Comparison of ENCODE assay signal across 17 cellular contexts in genomic region chr10:541041-541440, GRCh38.
"Had no signal": no experiment of that assay in that cellular context is flagged by ENCODE, and none has a peak within 500 bp of the region (broad histone marks: within the 10 kb centered on the region; RNA-seq: fewer than 3 reads in every experiment).

No MANE protein-coding gene starts in this region.

- H3K27me3 ChIP-seq: adrenal gland had no signal

- DNase-seq: activated B cell treated with CpG ODN at 0.5 μM for 24 hours; activated CD4-positive, alpha-beta memory T cell treated with anti-CD3 and anti-CD28 coated beads for 36 hours; activated CD4-positive, alpha-beta T cell treated with anti-CD3 and anti-CD28 coated beads for 1 hour; activated CD4-positive, alpha-beta T cell treated with anti-CD3 and anti-CD28 coated beads, Interleukin-2, amount 10 ng/mL, durations not matched to agents 7 days and 5 days; activated CD8-positive, alpha-beta memory T cell treated with anti-CD3 and anti-CD28 coated beads for 24 hours; activated naive CD4-positive, alpha-beta T cell treated with anti-CD3 and anti-CD28 coated beads, Interleukin-2, amount 50 U/mL, for 16 hours; activated naive CD8-positive, alpha-beta T cell treated with anti-CD3 and anti-CD28 coated beads, Interleukin-2, amount 10 ng/mL, durations not matched to agents 7 days and 5 days; activated T-cell treated with anti-CD3 and anti-CD28 coated beads, Interleukin-2, amount 50 U/mL, for 48 hours; anterior cingulate cortex; MM.1S; NCI-H2081; NK-92 treated with Interleukin-12 subunit alpha and Interleukin-12 subunit beta, amount 100 ng/mL, for 24 hours; PC-3; T-helper 17 cell; T-helper 9 cell had no signal

- H3K4me3 Mint-ChIP-seq: activated B cell treated with CpG ODN at 0.5 μM for 24 hours; activated CD4-positive, alpha-beta memory T cell treated with anti-CD3 and anti-CD28 coated beads for 36 hours; activated CD4-positive, alpha-beta T cell treated with anti-CD3 and anti-CD28 coated beads, Interleukin-2, amount 10 ng/mL, durations not matched to agents 7 days and 5 days; activated naive CD8-positive, alpha-beta T cell treated with anti-CD3 and anti-CD28 coated beads, Interleukin-2, amount 10 ng/mL, durations not matched to agents 7 days and 5 days; activated T-helper 17 cell treated with anti-CD3 and anti-CD28 coated beads, Interleukin-2, amount 50 U/mL, for 72 hours had no signal

- H3K36me3 Mint-ChIP-seq: activated CD4-positive, alpha-beta memory T cell treated with anti-CD3 and anti-CD28 coated beads for 36 hours; activated naive CD8-positive, alpha-beta T cell treated with anti-CD3 and anti-CD28 coated beads, Interleukin-2, amount 10 ng/mL, durations not matched to agents 7 days and 5 days had no signal

- H3K9me3 Mint-ChIP-seq: activated B cell treated with CpG ODN at 0.5 μM for 24 hours; activated CD4-positive, alpha-beta memory T cell treated with anti-CD3 and anti-CD28 coated beads for 36 hours; activated CD4-positive, alpha-beta T cell treated with anti-CD3 and anti-CD28 coated beads, Interleukin-2, amount 10 ng/mL, durations not matched to agents 7 days and 5 days; activated naive CD8-positive, alpha-beta T cell treated with anti-CD3 and anti-CD28 coated beads, Interleukin-2, amount 10 ng/mL, durations not matched to agents 7 days and 5 days; activated T-helper 17 cell treated with anti-CD3 and anti-CD28 coated beads, Interleukin-2, amount 50 U/mL, for 72 hours had no signal

- H3K36me3 ChIP-seq: adrenal gland had no signal

- ATAC-seq: activated T-helper 17 cell treated with anti-CD3 and anti-CD28 coated beads, Interleukin-2, amount 50 U/mL, for 72 hours; PC-3; T-helper 17 cell had no signal

- H3K4me3 ChIP-seq: adrenal gland had no signal

- H3K27ac Mint-ChIP-seq: activated B cell treated with CpG ODN at 0.5 μM for 24 hours; activated CD4-positive, alpha-beta memory T cell treated with anti-CD3 and anti-CD28 coated beads for 36 hours; activated CD4-positive, alpha-beta T cell treated with anti-CD3 and anti-CD28 coated beads, Interleukin-2, amount 10 ng/mL, durations not matched to agents 7 days and 5 days; activated naive CD8-positive, alpha-beta T cell treated with anti-CD3 and anti-CD28 coated beads, Interleukin-2, amount 10 ng/mL, durations not matched to agents 7 days and 5 days; activated T-helper 17 cell treated with anti-CD3 and anti-CD28 coated beads, Interleukin-2, amount 50 U/mL, for 72 hours; T-helper 17 cell had no signal

- H3K27ac ChIP-seq: adrenal gland had no signal

- H3K4me1 Mint-ChIP-seq: activated CD4-positive, alpha-beta T cell treated with anti-CD3 and anti-CD28 coated beads, Interleukin-2, amount 10 ng/mL, durations not matched to agents 7 days and 5 days; activated naive CD8-positive, alpha-beta T cell treated with anti-CD3 and anti-CD28 coated beads, Interleukin-2, amount 10 ng/mL, durations not matched to agents 7 days and 5 days had no signal

- H3K9me3 ChIP-seq: adrenal gland had no signal
